9 cellular contexts compared by ENCODE assay signal in genomic region chr6:163170294-163170883, GRCh38.
DNase-seq lines count a peak whose midpoint lies in the region; ATAC-seq, FAIRE-seq and TF ChIP-seq lines count a peak whose summit lies in the region.
"Had no signal": no experiment of that assay in that cellular context is flagged by ENCODE, and none has a peak within 500 bp of the region (broad histone marks: within the 10 kb centered on the region; RNA-seq: fewer than 3 reads in every experiment).

No MANE protein-coding gene starts in this region.

- H3K4me3 Mint-ChIP-seq in natural killer cell treated with Interleukin-12 subunit alpha and Interleukin-12 subunit beta and Interleukin-15 and Interleukin-18, amount 100 ng/mL, for 72 hours, result no peak overlapping the region

- CTCF ChIA-PET in GM10248 (lab: Yijun Ruan, JAX), result interaction anchor here (0.9 to 2.9 kb wide), 11 partner anchors 8 to 137 kb away, joined by 3 to 13 read pairs (median 4); no protein-coding TSS in a partner anchor
- CTCF ChIA-PET in GM12878 (lab: Yijun Ruan, JAX), result interaction anchor here (0.6 to 3.5 kb wide), 12 partner anchors 9 to 1758 kb away, joined by 3 to 16 read pairs (median 4); no protein-coding TSS in a partner anchor

- no peaks in the 10 kb centered on the region for H3K36me3 Mint-ChIP-seq in natural killer cell treated with Interleukin-12 subunit alpha and Interleukin-12 subunit beta and Interleukin-15 and Interleukin-18, amount 100 ng/mL, for 72 hours

- peaks cover 0 to 2% of the 10 kb centered on the region in 2 donors for H3K27me3 Mint-ChIP-seq in natural killer cell treated with Interleukin-12 subunit alpha and Interleukin-12 subunit beta and Interleukin-15 and Interleukin-18, amount 100 ng/mL, for 72 hours

- POLR2A ChIA-PET in GM10248 (lab: Yijun Ruan, JAX), result no interaction called here
- POLR2A ChIA-PET in GM12878 (lab: Charles Lee), result no interaction called here

- H3K4me2 ChIP-seq in GM12878 (ENCODE audit: control insufficient read depth, insufficient read depth), result no peak overlapping the region

- no peaks in the 10 kb centered on the region for H3K9me3 ChIP-seq in GM12878 (replicated peaks; ENCODE audit: control insufficient read depth, insufficient read depth, low read length)

- BruUV-seq in GM12878 (replicated peaks; lab: Mats Ljungman, UMichigan), result no TSS peak

- no peak for TF ChIP-seq EP300 in GM12878 (IDR thresholded peaks at IDR 0.05; ENCODE audit: borderline replicate concordance in 1 of 2, control insufficient read depth in 1 of 2, low read depth in 2 of 2, low read length in 2 of 2)

- RAD21 ChIA-PET in GM12878 (lab: Charles Lee; ENCODE audit: unreplicated experiment), result no interaction called here

- peak; percentile 41 for FAIRE-seq in GM12878 (lab: Jason Lieb, UNC)
- FAIRE-seq: TTC549 had no signal

- no peak overlapping the region for H3K9ac ChIP-seq in GM12878 (ENCODE audit: control insufficient read depth, insufficient read depth, low read length)

- H3K27ac Mint-ChIP-seq in natural killer cell treated with Interleukin-12 subunit alpha and Interleukin-12 subunit beta and Interleukin-15 and Interleukin-18, amount 100 ng/mL, for 72 hours, result no peak overlapping the region

- no peaks in the 10 kb centered on the region for H3K4me1 Mint-ChIP-seq in natural killer cell treated with Interleukin-12 subunit alpha and Interleukin-12 subunit beta and Interleukin-15 and Interleukin-18, amount 100 ng/mL, for 72 hours (ENCODE audit: low read depth in 2 of 2)

- no peak overlapping the region for H2AFZ ChIP-seq in GM12878 (ENCODE audit: control insufficient read depth, low read depth, low read length)

- SMC1A ChIA-PET in GM12878 (lab: Charles Lee; ENCODE audit: uncharacterized antibody, unreplicated experiment), result interaction anchor here (0.9 kb wide), 1 partner anchor 384 kb away, joined by 3 read pairs; no protein-coding TSS in a partner anchor

- H3K4me1 ChIP-seq in GM12878 (ENCODE audit: control insufficient read depth, insufficient read depth, low read length), result no peaks in the 10 kb centered on the region

- in situ Hi-C loops in GM12878 (cut with MboI), result loop anchor here (10.0 kb wide), 1 partner anchor 784 kb away; no protein-coding TSS in a partner anchor

- no peaks in the 10 kb centered on the region for H3K27me3 ChIP-seq in GM12878 (replicated peaks in 1 of 2; ENCODE audit: control insufficient read depth in 2 of 2, insufficient read depth in 2 of 2, low read length in 1 of 2)

- no peaks in the 10 kb centered on the region for H3K9me3 Mint-ChIP-seq in natural killer cell treated with Interleukin-12 subunit alpha and Interleukin-12 subunit beta and Interleukin-15 and Interleukin-18, amount 100 ng/mL, for 72 hours

- intact Hi-C loops in GM12878 (cut with micrococcal nuclease; ENCODE audit: unreplicated experiment), result loop anchor here (10.0 kb wide), 1 partner anchor 384 kb away; no protein-coding TSS in a partner anchor

- no peaks in the 10 kb centered on the region for H4K20me1 ChIP-seq in GM12878 (ENCODE audit: control insufficient read depth, insufficient read depth)

- H3K27ac ChIP-seq in GM12878 (ENCODE audit: control insufficient read depth, insufficient read depth), result no peak overlapping the region

- TF ChIP-seq CTCF in GM10248 (IDR thresholded peaks at IDR 0.05; ENCODE audit: control extremely low read depth, extremely low read depth, low read depth, missing control alignments), result peak; percentile 68
- peak; percentile 53 to 68 (median 67) for TF ChIP-seq CTCF in GM12878 (IDR thresholded peaks at IDR 0.05 in 2 of 3, conservative IDR thresholded peaks at IDR 0.05 in 1 of 3; ENCODE audit: control insufficient read depth in 2 of 3, extremely low read depth in 1 of 3, insufficient read depth in 1 of 3, low read depth in 3 of 3, low read length in 3 of 3)

- no peaks in the 10 kb centered on the region for H3K36me3 ChIP-seq in GM12878 (ENCODE audit: control insufficient read depth in 2 of 2, insufficient read depth in 2 of 2, low read length in 1 of 2)

- peak; percentile 43 for DNase-seq in GM10248 (ENCODE audit: extremely low spot score)
- DNase-seq in Kasumi-1 (lab: John Stamatoyannopoulos, UW), result peak; percentile 47 to 60
- DNase-seq in GM12878 (ENCODE audit: low read depth, low spot score), result no peak
- DNase-seq in natural killer cell treated with Interleukin-12 subunit alpha and Interleukin-12 subunit beta and Interleukin-15 and Interleukin-18, amount 100 ng/mL, for 72 hours (ENCODE audit: low spot score), result no peak
- DNase-seq in NCI-H446 treated with DMSO at 0.1 percent for 48 hours (lab: John Stamatoyannopoulos, UW), result no peak
- no peak for DNase-seq in NCI-H1105 treated with DMSO at 0.1 percent for 48 hours (lab: John Stamatoyannopoulos, UW)

- H3K79me2 ChIP-seq in GM12878 (ENCODE audit: control insufficient read depth, insufficient read depth, low read length), result no peaks in the 10 kb centered on the region

- no peak overlapping the region for H3K4me3 ChIP-seq in GM12878

- peak; percentile 37; the same call in 1 of the 2 replicates for TF ChIP-seq RAD21 in GM12878 (IDR thresholded peaks at IDR 0.05; ENCODE audit: insufficient read depth, low read depth, low read length)

- WGBS in GM12878 (ENCODE audit: insufficient coverage, insufficient replicate concordance, low lambda C conversion rate, missing lambda C conversion rate), result 63% methylated on average over 14 of the region's 14 CpGs

- TF ChIP-seq POLR2A in GM12878 (IDR thresholded peaks at IDR 0.05; ENCODE audit: low read depth, low read length), result no peak

- ATAC-seq in GM21447 (IDR thresholded peaks at IDR 0.05; ENCODE audit: unreplicated experiment) (peak; percentile 91), GM12878 (peak; percentile 81), HG03097 (IDR thresholded peaks at IDR 0.05; ENCODE audit: low FRiP score, unreplicated experiment) (no peak)
- peak; percentile 54 to 58 for ATAC-seq in natural killer cell treated with Interleukin-12 subunit alpha and Interleukin-12 subunit beta and Interleukin-15 and Interleukin-18, amount 100 ng/mL, for 72 hours

TF ChIP-seq in GM12878, 131 proteins besides CTCF, POLR2A, EP300 and RAD21 (continues in another document):
- TF ChIP-seq SIN3A (IDR thresholded peaks at IDR 0.05; ENCODE audit: low read depth, low read length), result no peak
- TF ChIP-seq USF2 (IDR thresholded peaks at IDR 0.05; ENCODE audit: borderline replicate concordance, low read depth, low read length), result no peak; the same call in 1 of the 2 replicates
- TF ChIP-seq CHD2 (IDR thresholded peaks at IDR 0.05; ENCODE audit: borderline replicate concordance, low read depth, low read length), result no peak
- no peak for TF ChIP-seq HDAC2 (IDR thresholded peaks at IDR 0.05)
- TF ChIP-seq ZBTB11 (CRISPR knock-in tag; IDR thresholded peaks at IDR 0.05), result no peak
- TF ChIP-seq FOS (IDR thresholded peaks at IDR 0.05; ENCODE audit: borderline replicate concordance, extremely low read depth, insufficient read length), result no peak
- no peak for TF ChIP-seq E4F1 (IDR thresholded peaks at IDR 0.05; ENCODE audit: borderline replicate concordance, partially characterized antibody)
- no peak for TF ChIP-seq ETV6 (conservative IDR thresholded peaks at IDR 0.05 in 1 of 2, IDR thresholded peaks at IDR 0.05 in 1 of 2; ENCODE audit: borderline replicate concordance in 1 of 2, low read depth in 1 of 2)
- no peak for TF ChIP-seq WRNIP1 (IDR thresholded peaks at IDR 0.05; ENCODE audit: borderline replicate concordance, low read depth, low read length)

Comparison
In these comparisons a context has a peak if more than half of its experiments do, and no peak if none do; other contexts are left out.
1. DNase-seq: peak in GM10248 (single experiment) and Kasumi-1 (2 of 2); none in GM12878 (single experiment), natural killer cell treated with Interleukin-12 subunit alpha and Interleukin-12 subunit beta and Interleukin-15 and Interleukin-18, amount 100 ng/mL, for 72 hours (single experiment), NCI-H446 treated with DMSO at 0.1 percent for 48 hours (single experiment) and NCI-H1105 treated with DMSO at 0.1 percent for 48 hours (single experiment).